Comparison of ENCODE assay signal across 16 cellular contexts in genomic region chr6:29255530-29255929, GRCh38. TPM values are rescaled to one million over a fixed set of nuclear protein-coding genes. Genes with fewer than 3 reads are reported as not detected.
DNase-seq lines count a peak whose midpoint lies in the region; ATAC-seq, FAIRE-seq and TF ChIP-seq lines count a peak whose summit lies in the region.
"Had no signal": no experiment of that assay in that cellular context is flagged by ENCODE, and none has a peak within 500 bp of the region (broad histone marks: within the 10 kb centered on the region; RNA-seq: fewer than 3 reads in every experiment).

No MANE protein-coding gene starts in this region.

- in situ Hi-C loops in HepG2 (cut with HindIII; ENCODE audit: extremely low pct_ligation_motif_present, low pct_unique_long_range_greater_than_20kb) = no loop called here

- H3K27me3 Mint-ChIP-seq in activated T-helper 17 cell treated with anti-CD3 and anti-CD28 coated beads, Interleukin-2, amount 50 U/mL, for 72 hours = peaks cover 17% of the 10 kb centered on the region
- peaks cover 0 to 26% (median 19%) of the 10 kb centered on the region in 5 donors for H3K27me3 Mint-ChIP-seq in naive thymus-derived CD4-positive, alpha-beta T cell

- H4K20me1 ChIP-seq in HepG2 (ENCODE audit: insufficient read depth, low read length) = no peaks in the 10 kb centered on the region

- H3K4me1 Mint-ChIP-seq in activated T-helper 17 cell treated with anti-CD3 and anti-CD28 coated beads, Interleukin-2, amount 50 U/mL, for 72 hours = no peaks in the 10 kb centered on the region
- H3K4me1 Mint-ChIP-seq in naive thymus-derived CD4-positive, alpha-beta T cell = no peaks in the 10 kb centered on the region

- H2AFZ ChIP-seq in HepG2 (ENCODE audit: low read length) = no peak overlapping the region

- no peak for FAIRE-seq in HepG2 (lab: Jason Lieb, UNC)
- FAIRE-seq: H54 had no signal

- no peak overlapping the region for H3K27ac Mint-ChIP-seq in activated T-helper 17 cell treated with anti-CD3 and anti-CD28 coated beads, Interleukin-2, amount 50 U/mL, for 72 hours
- H3K27ac Mint-ChIP-seq in naive thymus-derived CD4-positive, alpha-beta T cell = no peak overlapping the region
- H3K27ac Mint-ChIP-seq: CD4-positive, alpha-beta T cell had no signal

- no peak for ATAC-seq in HepG2
- ATAC-seq in right lobe of liver = no peak
- peak; percentile 29 for ATAC-seq in activated T-helper 17 cell treated with anti-CD3 and anti-CD28 coated beads, Interleukin-2, amount 50 U/mL, for 72 hours (replicated peaks)
- no peak for ATAC-seq in GM18907 (IDR thresholded peaks at IDR 0.05; ENCODE audit: unreplicated experiment)
- no peak for ATAC-seq in naive thymus-derived CD4-positive, alpha-beta T cell
- ATAC-seq: HCT116 had no signal

- DNase-seq in HepG2 (ENCODE audit: low spot score) = no peak
- DNase-seq in right lobe of liver = no peak
- DNase-seq in NB4 (ENCODE audit: low read depth) = peak; percentile 11
- no peak for DNase-seq in DMS114 treated with DMSO at 0.1 percent for 48 hours (lab: John Stamatoyannopoulos, UW; ENCODE audit: unreplicated experiment)
- DNase-seq in naive thymus-derived CD4-positive, alpha-beta T cell = no peak
- DNase-seq: ACHN; C1 segment of cervical spinal cord; CD4-positive, alpha-beta T cell; DND-41; IMR-90; KG1 had no signal

- H3K4me3 Mint-ChIP-seq in activated T-helper 17 cell treated with anti-CD3 and anti-CD28 coated beads, Interleukin-2, amount 50 U/mL, for 72 hours = no peak overlapping the region
- H3K4me3 Mint-ChIP-seq in naive thymus-derived CD4-positive, alpha-beta T cell = no peak overlapping the region
- H3K4me3 Mint-ChIP-seq: CD4-positive, alpha-beta T cell had no signal

- TF ChIP-seq CTCF in HepG2 (CRISPR knock-in tag; IDR thresholded peaks at IDR 0.05) = no peak
- TF ChIP-seq CTCF in right lobe of liver (IDR thresholded peaks at IDR 0.05) = no peak
- no peak for TF ChIP-seq CTCF in NB4 (IDR thresholded peaks at IDR 0.05; ENCODE audit: low read depth, low read length)

- 18% methylated on average over 2 of the region's 2 CpGs for WGBS in HepG2 (ENCODE audit: low lambda C conversion rate)
- WGBS in right lobe of liver (ENCODE audit: insufficient coverage, low coverage, low lambda C conversion rate, missing lambda C conversion rate) = 71% methylated on average over 1 of the region's 2 CpGs

- H3K9me3 Mint-ChIP-seq in activated T-helper 17 cell treated with anti-CD3 and anti-CD28 coated beads, Interleukin-2, amount 50 U/mL, for 72 hours = peaks cover 9% of the 10 kb centered on the region
- peaks cover 6 to 40% (median 18%) of the 10 kb centered on the region in 11 donors for H3K9me3 Mint-ChIP-seq in naive thymus-derived CD4-positive, alpha-beta T cell

- no peaks in the 10 kb centered on the region for H3K36me3 ChIP-seq in HepG2 (replicated peaks in 1 of 2; ENCODE audit: control insufficient read depth in 1 of 2, insufficient read depth in 2 of 2, low read length in 2 of 2)
- no peaks in the 10 kb centered on the region for H3K36me3 ChIP-seq in right lobe of liver
- H3K36me3 ChIP-seq in naive thymus-derived CD4-positive, alpha-beta T cell (ENCODE audit: control insufficient read depth in 2 of 3, insufficient read depth in 3 of 3, low read length in 3 of 3) = no peaks in the 10 kb centered on the region

- CTCF ChIA-PET in HepG2 (lab: Yijun Ruan, JAX; ENCODE audit: low intra/inter-chr PET ratio, low total read pairs) = no interaction called here
- CTCF ChIA-PET in naive thymus-derived CD4-positive, alpha-beta T cell (lab: Charles Lee) = no interaction called here

- H3K9me3 ChIP-seq in HepG2 (ENCODE audit: low read length) (no peaks in the 10 kb centered on the region), right lobe of liver (no peaks in the 10 kb centered on the region)
- no peaks in the 10 kb centered on the region for H3K9me3 ChIP-seq in naive thymus-derived CD4-positive, alpha-beta T cell (ENCODE audit: control insufficient read depth in 2 of 3, low read length in 3 of 3)

- H3K4me2 ChIP-seq in HepG2 (ENCODE audit: low read depth, low read length) = no peak overlapping the region

- intact Hi-C loops in HepG2 (cut with micrococcal nuclease; ENCODE audit: unreplicated experiment) = no loop called here
- intact Hi-C loops in right lobe of liver (cut with DNase I) = no loop called here
- intact Hi-C loops in naive thymus-derived CD4-positive, alpha-beta T cell (cut with micrococcal nuclease) = no loop called here

- H3K4me1 ChIP-seq in HepG2 (ENCODE audit: insufficient read depth, low read length) (no peaks in the 10 kb centered on the region), right lobe of liver (no peaks in the 10 kb centered on the region)
- H3K4me1 ChIP-seq in naive thymus-derived CD4-positive, alpha-beta T cell (ENCODE audit: control insufficient read depth in 2 of 2, insufficient read depth in 2 of 2, low read length in 2 of 2) = no peaks in the 10 kb centered on the region

- TF ChIP-seq EP300 in HepG2 (IDR thresholded peaks at IDR 0.05; ENCODE audit: low read depth in 2 of 2, low read length in 2 of 2) (no peak), HepG2 (CRISPR knock-in tag; IDR thresholded peaks at IDR 0.05; ENCODE audit: borderline replicate concordance) (no peak)

- POLR2A ChIA-PET in HepG2 (lab: Yijun Ruan, JAX) = no interaction called here
- POLR2A ChIA-PET in naive thymus-derived CD4-positive, alpha-beta T cell (lab: Charles Lee) = no interaction called here

- BruUV-seq in HepG2 (replicated peaks; lab: Mats Ljungman, UMichigan) = no TSS peak

- no peaks in the 10 kb centered on the region for H3K27me3 ChIP-seq in HepG2 (ENCODE audit: control insufficient read depth in 1 of 2, insufficient read depth in 2 of 2, low read length in 2 of 2)
- H3K27me3 ChIP-seq in right lobe of liver = no peaks in the 10 kb centered on the region
- no peaks in the 10 kb centered on the region for H3K27me3 ChIP-seq in naive thymus-derived CD4-positive, alpha-beta T cell (ENCODE audit: control insufficient read depth in 2 of 2, insufficient read depth in 2 of 2, low read length in 2 of 2)

- TF ChIP-seq POLR2A in HepG2 (IDR thresholded peaks at IDR 0.05; ENCODE audit: insufficient read depth in 1 of 2, low read depth in 2 of 2, low read length in 2 of 2) (no peak), right lobe of liver (IDR thresholded peaks at IDR 0.05) (no peak), NB4 (IDR thresholded peaks at IDR 0.05; ENCODE audit: extremely low read depth, insufficient read length) (no peak)

- no peaks in the 10 kb centered on the region for H3K36me3 Mint-ChIP-seq in activated T-helper 17 cell treated with anti-CD3 and anti-CD28 coated beads, Interleukin-2, amount 50 U/mL, for 72 hours (ENCODE audit: low read depth)
- H3K36me3 Mint-ChIP-seq in naive thymus-derived CD4-positive, alpha-beta T cell = peaks cover 0 to 7% (median 0%) of the 10 kb centered on the region in 5 donors

- H3K9ac ChIP-seq in HepG2 (ENCODE audit: insufficient read depth, low read depth, low read length) = no peak overlapping the region

- no peaks in the 10 kb centered on the region for H3K79me2 ChIP-seq in HepG2 (ENCODE audit: insufficient read depth, low read length)

- no peak for TF ChIP-seq RAD21 in HepG2 (CRISPR knock-in tag; IDR thresholded peaks at IDR 0.05)

- H3K27ac ChIP-seq in HepG2 (ENCODE audit: extremely low read length, insufficient read depth, low read length) (no peak overlapping the region), right lobe of liver (no peak overlapping the region)
- no peak overlapping the region for H3K27ac ChIP-seq in naive thymus-derived CD4-positive, alpha-beta T cell (ENCODE audit: low read depth, low read length)

- H3K4me3 ChIP-seq in HepG2 (replicated peaks in 1 of 3; ENCODE audit: insufficient read depth in 1 of 3, low read depth in 2 of 3, low read length in 3 of 3) (no peak overlapping the region), right lobe of liver (no peak overlapping the region), NB4 (ENCODE audit: low read depth, low read length) (no peak overlapping the region)
- no peak overlapping the region for H3K4me3 ChIP-seq in naive thymus-derived CD4-positive, alpha-beta T cell (ENCODE audit: low read length)

TF ChIP-seq in HepG2, 621 proteins besides CTCF, POLR2A, EP300 and RAD21:
- TF ChIP-seq ZNF317 (CRISPR knock-in tag; IDR thresholded peaks at IDR 0.05) (peak; percentile 83), MED13 (CRISPR knock-in tag; IDR thresholded peaks at IDR 0.05) (no peak)

RNA-seq across cellular contexts. Expression of gene OR14J1, which starts 46.0 kb away (rescaled TPM):
- total RNA-seq in HepG2 (2016; rRNA removed; fragmentation: Illumina TruSeq; extraction: Trizol) = not detected in 2 replicates
- total RNA-seq in HepG2 (2016; cell fraction: cytosol; rRNA removed; fragmentation: Illumina TruSeq; extraction: Trizol; ENCODE audit: low read depth) = not detected in 2 replicates
- total RNA-seq in HepG2 (2016; cell fraction: insoluble cytoplasmic fraction; rRNA removed; fragmentation: Illumina TruSeq; extraction: Trizol) = not detected in 2 replicates
- not detected in 2 replicates for total RNA-seq in HepG2 (2016; cell fraction: membrane; rRNA removed; fragmentation: Illumina TruSeq; extraction: Trizol)
- not detected in 2 replicates for total RNA-seq in HepG2 (2016; cell fraction: nucleus; rRNA removed; fragmentation: Illumina TruSeq; extraction: Trizol)
- 0.08 and 0.17 TPM in 2 replicates for polyA plus RNA-seq in HepG2 (2011; rRNA removed)
- not detected in 2 replicates for polyA plus RNA-seq in HepG2 (2011; cell fraction: cytosol; rRNA removed)
- 0.38 and 0.42 TPM in 2 replicates for polyA plus RNA-seq in HepG2 (2011; cell fraction: nucleus; rRNA removed)
- not detected in 2 replicates for polyA plus RNA-seq in HepG2 (2012)
- polyA plus RNA-seq in HepG2 (2016; cell fraction: cytosol; fragmentation: Illumina TruSeq; extraction: Trizol; ENCODE audit: low read depth) = not detected in 2 replicates
- not detected in 2 replicates for polyA plus RNA-seq in HepG2 (2016; cell fraction: insoluble cytoplasmic fraction; fragmentation: Illumina TruSeq; extraction: Trizol; ENCODE audit: low read depth)
- polyA plus RNA-seq in HepG2 (2016; cell fraction: membrane; fragmentation: Illumina TruSeq; extraction: Trizol; ENCODE audit: low read depth) = not detected in 2 replicates
- not detected in 2 replicates for polyA plus RNA-seq in HepG2 (2016; cell fraction: nucleus; fragmentation: Illumina TruSeq; extraction: Trizol; ENCODE audit: insufficient read depth, low read depth)
- polyA minus RNA-seq in HepG2 (2011; rRNA and poly(A)+ RNA removed; ENCODE audit: low replicate concordance) = 2.5 TPM in 1 of 2 replicates, not detected in the other
- polyA minus RNA-seq in HepG2 (2011; cell fraction: cytosol; rRNA and poly(A)+ RNA removed) = not detected in 2 replicates
- 2.2 and 3.3 TPM in 2 replicates for polyA minus RNA-seq in HepG2 (2011; cell fraction: nucleus; rRNA and poly(A)+ RNA removed)
- not detected for total RNA-seq in right lobe of liver
- not detected for total RNA-seq in activated T-helper 17 cell treated with anti-CD3 and anti-CD28 coated beads, Interleukin-2, amount 50 U/mL, for 72 hours
- total RNA-seq in naive thymus-derived CD4-positive, alpha-beta T cell = not detected
- polyA plus RNA-seq in naive thymus-derived CD4-positive, alpha-beta T cell = not detected
- total RNA-seq: A172; CD4-positive, alpha-beta T cell; IMR-90 had no signal
- polyA plus RNA-seq: IMR-90 had no signal
